Comparison of ENCODE assay signal across 12 cellular contexts in genomic region chr17:44900894-44901293, GRCh38. TPM values are rescaled to one million over a fixed set of nuclear protein-coding genes. Genes with fewer than 3 reads are reported as not detected.
DNase-seq lines count a peak whose midpoint lies in the region; ATAC-seq, FAIRE-seq and TF ChIP-seq lines count a peak whose summit lies in the region.
"Had no signal": no experiment of that assay in that cellular context is flagged by ENCODE, and none has a peak within 500 bp of the region (broad histone marks: within the 10 kb centered on the region; RNA-seq: fewer than 3 reads in every experiment).

No MANE protein-coding gene starts in this region.

- no peaks in the 10 kb centered on the region for H3K36me3 Mint-ChIP-seq in glutamatergic neuron (ENCODE audit: unreplicated experiment)

- DNase-seq in DMS 273 treated with DMSO at 0.1 percent for 48 hours (lab: John Stamatoyannopoulos, UW) = peak; percentile 95
- DNase-seq in NCI-H524 (lab: John Stamatoyannopoulos, UW) = peak; percentile 79 to 93
- peak; percentile 88 for DNase-seq in choroid plexus epithelial cell (ENCODE audit: low read depth)
- no peak for DNase-seq in omental fat pad (ENCODE audit: low spot score)
- DNase-seq in glutamatergic neuron = no peak
- no peak for DNase-seq in frontal cortex (ENCODE audit: low spot score in 2 of 2)
- DNase-seq in HAP-1 (ENCODE audit: low spot score in 2 of 2) = no peak
- DNase-seq: cortex of kidney had no signal

- H3K4me3 ChIP-seq in choroid plexus epithelial cell (ENCODE audit: low read depth, low read length) = no peak overlapping the region
- no peak overlapping the region for H3K4me3 ChIP-seq in HAP-1
- H3K4me3 ChIP-seq: suprapubic skin had no signal

- no peak overlapping the region for H3K27ac Mint-ChIP-seq in glutamatergic neuron (ENCODE audit: unreplicated experiment)

- H3K9me3 Mint-ChIP-seq in glutamatergic neuron (ENCODE audit: unreplicated experiment) = peaks cover 10% of the 10 kb centered on the region

- peaks cover 4% of the 10 kb centered on the region; the same call in 1 of the 2 replicates for H3K4me1 ChIP-seq in HAP-1

- H3K27me3 ChIP-seq in HAP-1 (ENCODE audit: low read depth) = no peaks in the 10 kb centered on the region
- H3K27me3 ChIP-seq: neutrophil, suprapubic skin had no signal

- ATAC-seq in omental fat pad (ENCODE audit: low FRiP score) (peak; percentile 41), GM21526 (IDR thresholded peaks at IDR 0.05; ENCODE audit: low FRiP score, unreplicated experiment) (no peak)

- no peaks in the 10 kb centered on the region for H3K9me3 ChIP-seq in HAP-1
- H3K9me3 ChIP-seq: neutrophil, suprapubic skin had no signal

- H3K4me3 Mint-ChIP-seq in glutamatergic neuron (ENCODE audit: unreplicated experiment) = no peak overlapping the region

- no peaks in the 10 kb centered on the region; the same call in 1 of the 2 replicates for H3K36me3 ChIP-seq in HAP-1 (replicated peaks)
- H3K36me3 ChIP-seq: neutrophil, suprapubic skin had no signal

- no peak for FAIRE-seq in frontal cortex (lab: Jason Lieb, UNC)

- in situ Hi-C loops in HAP-1 (cut with MboI; ENCODE audit: low sequenced_read_pairs) = no loop called here

- peaks cover 15% of the 10 kb centered on the region for H3K27me3 Mint-ChIP-seq in glutamatergic neuron (ENCODE audit: unreplicated experiment)

- TF ChIP-seq CTCF in choroid plexus epithelial cell (conservative IDR thresholded peaks at IDR 0.05; ENCODE audit: low read depth, low read length) = no peak
- no peak for TF ChIP-seq CTCF in omental fat pad (IDR thresholded peaks at IDR 0.05)
- TF ChIP-seq CTCF in glutamatergic neuron (IDR thresholded peaks at IDR 0.05; ENCODE audit: partially characterized antibody, unreplicated experiment) = no peak

- peaks cover 11% of the 10 kb centered on the region for H3K4me1 Mint-ChIP-seq in glutamatergic neuron (ENCODE audit: low read depth, unreplicated experiment)

RNA-seq across cellular contexts. Expression of gene EFTUD2, which starts 1.6 kb away (rescaled TPM):
- 100 to 1,000 TPM in 1 of 4 donors, 10 to 100 TPM in 3; 62.5 to 131 (median 75.0) TPM for total RNA-seq in omental fat pad
- 102 TPM for total RNA-seq in glutamatergic neuron (ENCODE audit: unreplicated experiment)
- total RNA-seq in frontal cortex = 111 TPM

RNA-seq across cellular contexts. Expression of gene GFAP, which starts 14.4 kb away (rescaled TPM):
- 1 to 10 TPM; 1.4 to 4.1 (median 2.9) TPM for total RNA-seq in omental fat pad
- total RNA-seq in glutamatergic neuron (ENCODE audit: unreplicated experiment) = not detected
- total RNA-seq in frontal cortex = 155 TPM
- total RNA-seq: T-helper 2 cell treated with Interferon-gamma antibody and Interleukin-4, amounts not matched to agents 100 ng/mL and 5 ng/mL, for 36 hours had no signal

RNA-seq across cellular contexts. Expression of gene KIF18B, which starts 46.7 kb away (rescaled TPM):
- total RNA-seq in omental fat pad (under 1 TPM in 1 of 4 donors, not detected in 3; 0.72 TPM), glutamatergic neuron (ENCODE audit: unreplicated experiment) (7.4 TPM), frontal cortex (0.41 TPM)

RNA-seq across cellular contexts. Expression of gene HIGD1B, which starts 53.2 kb away (rescaled TPM):
- 10 to 100 TPM in 1 of 4 donors, 1 to 10 TPM in 3; 2.1 to 17.8 (median 3.0) TPM for total RNA-seq in omental fat pad
- 1.1 TPM for total RNA-seq in glutamatergic neuron (ENCODE audit: unreplicated experiment)
- 3.7 TPM for total RNA-seq in frontal cortex
- total RNA-seq: suprapubic skin; T-helper 2 cell treated with Interferon-gamma antibody and Interleukin-4, amounts not matched to agents 100 ng/mL and 5 ng/mL, for 36 hours had no signal

Comparison
In these comparisons a context has a peak if more than half of its experiments do, and no peak if none do; other contexts are left out.
1. DNase-seq: peak in DMS 273 treated with DMSO at 0.1 percent for 48 hours (single experiment), NCI-H524 (2 of 2) and choroid plexus epithelial cell (single experiment); none in omental fat pad (single experiment), glutamatergic neuron (single experiment), frontal cortex (0 of 2) and HAP-1 (0 of 2).
2. RNA of gene GFAP, which starts 14.4 kb away (total RNA-seq): 155 TPM in frontal cortex (single experiment); 1.4 to 4.1 TPM in omental fat pad and not detected in glutamatergic neuron (single experiment); every median in the first group is over 10 times any median in the second.